ENCODE assay signal across 22 cellular contexts in genomic region chr1:211009944-211010343, GRCh38.
DNase-seq lines count a peak whose midpoint lies in the region; ATAC-seq and TF ChIP-seq lines count a peak whose summit lies in the region.
"Had no signal": no experiment of that assay in that cellular context is flagged by ENCODE, and none has a peak within 500 bp of the region (broad histone marks: within the 10 kb centered on the region; RNA-seq: fewer than 3 reads in every experiment).

No MANE protein-coding gene starts in this region.

- TF ChIP-seq CTCF in HCT116 (IDR thresholded peaks at IDR 0.05 in 2 of 3, conservative IDR thresholded peaks at IDR 0.05 in 1 of 3; ENCODE audit: borderline replicate concordance in 1 of 3, insufficient read depth in 1 of 3, low read depth in 2 of 3, low read length in 2 of 3): peak; percentile 15 to 27 (median 21); a peak in 3 of 6 replicates

- H4K20me1 ChIP-seq in HCT116 (ENCODE audit: insufficient read depth): no peaks in the 10 kb centered on the region

- H3K9me3 ChIP-seq in HCT116 (ENCODE audit: control insufficient read depth in 1 of 2, insufficient read depth in 1 of 2, low read depth in 1 of 2, low read length in 2 of 2): no peaks in the 10 kb centered on the region
- H3K9me3 ChIP-seq: Caco-2 had no signal

- peak; percentile 29; the same call in 1 of the 2 replicates for TF ChIP-seq RAD21 in HCT116 (IDR thresholded peaks at IDR 0.05; ENCODE audit: low read depth)

- RAD21 ChIA-PET in HCT116 (lab: Charles Lee; ENCODE audit: low non-redundant PET in 1 of 2, low total read pairs in 2 of 2, uncharacterized antibody in 2 of 2, unreplicated experiment in 2 of 2): no interaction called here

- POLR2A ChIA-PET in HCT116 (lab: Charles Lee): no interaction called here

- no peaks in the 10 kb centered on the region for H3K9me2 ChIP-seq in HCT116 (ENCODE audit: insufficient read depth)

- intact Hi-C loops in HCT116 (cut with micrococcal nuclease): no loop called here

- CTCF ChIA-PET in HCT116 (lab: Charles Lee): no interaction called here

- no peak overlapping the region for H3K27ac ChIP-seq in HCT116 (ENCODE audit: low read depth, low read length)

- H3K4me3 ChIP-seq in HCT116 (replicated peaks in 1 of 2; ENCODE audit: low read depth in 1 of 2, low read length in 2 of 2): no peak overlapping the region

- H3K4me1 ChIP-seq in HCT116 (ENCODE audit: control insufficient read depth in 1 of 2, insufficient read depth in 2 of 2, low read length in 2 of 2): no peaks in the 10 kb centered on the region
- H3K4me1 ChIP-seq: Caco-2 had no signal

- ATAC-seq in HCT116: no peak
- peak; percentile 41 for ATAC-seq in left lobe of liver
- no peak for ATAC-seq in HG02885 (IDR thresholded peaks at IDR 0.05; ENCODE audit: poor library complexity, unreplicated experiment)

- H2AFZ ChIP-seq in HCT116 (ENCODE audit: low read depth, low read length, poor library complexity, severe bottlenecking): no peak overlapping the region

- peaks cover 40% of the 10 kb centered on the region for H3K27me3 ChIP-seq in HCT116 (ENCODE audit: insufficient read depth, low read length)

- H3K36me3 ChIP-seq in HCT116 (ENCODE audit: control insufficient read depth in 1 of 2, insufficient read depth in 2 of 2, low read length in 2 of 2): no peaks in the 10 kb centered on the region

- BruUV-seq in HCT116 (replicated peaks; lab: Mats Ljungman, UMichigan): no TSS peak

- DNase-seq in DMS53 (lab: John Stamatoyannopoulos, UW) (peak; percentile 8), DMS53 treated with DMSO at 0.1 percent for 48 hours (lab: John Stamatoyannopoulos, UW; ENCODE audit: unreplicated experiment) (no peak), HCT116 (ENCODE audit: low read depth, low spot score) (no peak), RPMI7951 (ENCODE audit: low read depth) (peak; percentile 15), left lobe of liver (ENCODE audit: low spot score) (no peak), Kasumi-1 (lab: John Stamatoyannopoulos, UW) (no peak), NCI-H1436 (lab: John Stamatoyannopoulos, UW) (no peak)
- DNase-seq: 8988T; Caco-2; CD4-positive, alpha-beta T cell; DMS153; KG1; NCI-H1092; NCI-H146; NCI-H2029 treated with DMSO at 0.1 percent for 48 hours; NCI-H2171 treated with DMSO at 0.1 percent for 48 hours; NCI-H446; NCI-H526 treated with DMSO at 0.1 percent for 48 hours; OCI-M1; RPMI8226; SHP77 treated with DMSO at 0.1 percent for 48 hours had no signal

- TF ChIP-seq POLR2A in HCT116 (IDR thresholded peaks at IDR 0.05; ENCODE audit: borderline replicate concordance, extremely low read depth, insufficient read depth, insufficient read length): no peak

- H3K9ac ChIP-seq in HCT116 (ENCODE audit: low read length): no peak overlapping the region

- no peaks in the 10 kb centered on the region for H3K79me2 ChIP-seq in HCT116 (ENCODE audit: insufficient read depth, low read length)

- no peak overlapping the region for H3K4me2 ChIP-seq in HCT116 (ENCODE audit: low read length)

TF ChIP-seq in HCT116, 20 proteins besides CTCF, POLR2A, EP300 and RAD21:
- no peak for TF ChIP-seq SP1 (IDR thresholded peaks at IDR 0.05; ENCODE audit: low read depth)
- no peak for TF ChIP-seq SIN3A (IDR thresholded peaks at IDR 0.05; ENCODE audit: low read depth)
- no peak for TF ChIP-seq SRF (IDR thresholded peaks at IDR 0.05; ENCODE audit: low read depth)
- TF ChIP-seq TCF7L2 (IDR thresholded peaks at IDR 0.05; ENCODE audit: borderline replicate concordance, extremely low read depth, insufficient read depth, insufficient read length): no peak
- no peak for TF ChIP-seq POLR2AphosphoS5 (IDR thresholded peaks at IDR 0.05; ENCODE audit: low read depth, low read length)
- no peak for TF ChIP-seq REST (IDR thresholded peaks at IDR 0.05; ENCODE audit: low read depth)
- TF ChIP-seq EZH2phosphoT487 (IDR thresholded peaks at IDR 0.05; ENCODE audit: borderline replicate concordance): no peak
- no peak for TF ChIP-seq ELF1 (IDR thresholded peaks at IDR 0.05; ENCODE audit: borderline replicate concordance, low read depth)
- TF ChIP-seq FOSL1 (IDR thresholded peaks at IDR 0.05; ENCODE audit: low read depth): no peak
- TF ChIP-seq ZFX (IDR thresholded peaks at IDR 0.05): no peak
- TF ChIP-seq EZH2 (IDR thresholded peaks at IDR 0.05): no peak

Comparison
In these comparisons a context has a peak if more than half of its experiments do, and no peak if none do; other contexts are left out.
1. DNase-seq: peak in DMS53 (single experiment) and RPMI7951 (single experiment); none in DMS53 treated with DMSO at 0.1 percent for 48 hours (single experiment), HCT116 (single experiment), left lobe of liver (single experiment), Kasumi-1 (0 of 2) and NCI-H1436 (single experiment).